ENCODE assay signal across 11 cellular contexts in the genomic region with DNA sequence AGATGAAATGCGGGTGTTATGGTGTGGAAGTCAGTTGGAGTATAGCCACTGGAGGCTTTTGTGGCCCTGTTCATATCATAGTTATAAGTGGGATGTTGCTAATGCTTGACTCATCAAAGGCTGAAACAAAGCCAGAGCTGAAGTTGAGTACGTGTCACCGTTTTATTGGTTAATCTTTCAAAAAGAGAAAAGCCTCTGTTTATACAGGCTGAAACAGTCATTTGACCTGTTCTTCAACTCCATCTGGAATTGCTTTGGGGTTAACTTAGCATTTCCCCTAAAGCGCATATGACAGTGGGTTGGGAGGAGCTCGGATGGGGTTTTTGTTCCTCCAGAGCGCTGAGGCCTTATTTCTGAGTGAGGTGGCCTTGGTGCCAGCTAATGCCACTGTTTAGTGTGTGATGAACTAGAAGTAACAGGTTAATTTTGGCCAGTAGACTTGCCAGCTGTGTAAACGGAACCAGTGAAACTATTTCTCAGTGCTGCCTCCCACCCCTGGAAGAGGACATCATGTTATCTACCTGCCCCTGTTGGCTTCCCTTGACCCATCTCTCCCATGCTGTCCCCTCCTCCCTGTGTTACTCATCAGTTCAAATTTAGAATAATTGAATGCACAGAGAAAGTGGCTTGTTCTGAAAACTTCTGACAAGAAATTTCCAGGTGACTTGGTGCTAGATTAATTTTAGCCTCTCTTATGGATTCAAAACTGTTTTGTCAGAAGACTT. TPM values are rescaled to one million over a fixed set of nuclear protein-coding genes. Genes with fewer than 3 reads are reported as not detected.
DNase-seq lines count a peak whose midpoint lies in the region; ATAC-seq and TF ChIP-seq lines count a peak whose summit lies in the region.
"Had no signal": no experiment of that assay in that cellular context is flagged by ENCODE, and none has a peak within 500 bp of the region (broad histone marks: within the 10 kb centered on the region; RNA-seq: fewer than 3 reads in every experiment).

No MANE protein-coding gene starts in this region.

- H3K27me3 Mint-ChIP-seq in natural killer cell (ENCODE audit: low read depth in 2 of 2): no peaks in the 10 kb centered on the region

- DNase-seq in DMS53 (lab: John Stamatoyannopoulos, UW) (peak; percentile 87), MG63 (peak; percentile 100), cardiac fibroblast (ENCODE audit: low read depth in 2 of 2) (peak; percentile 94 to 99), myocyte (ENCODE audit: low read depth) (peak; percentile 92), SK-N-DZ (ENCODE audit: low spot score) (no peak), Karpas-422 (no peak), natural killer cell (no peak), OCI-M2 (lab: John Stamatoyannopoulos, UW; ENCODE audit: unreplicated experiment) (no peak)
- DNase-seq: NCI-H1436; stimulated activated CD8-positive, alpha-beta memory T cell treated with anti-CD3 and anti-CD28 coated beads, Interleukin-4, amount 100 ng/mL, for 48 hours had no signal

- no peaks in the 10 kb centered on the region for H3K9me2 ChIP-seq in Karpas-422 (replicated peaks; ENCODE audit: insufficient read depth, low read length)

- no peak for ATAC-seq in natural killer cell

- H3K27ac Mint-ChIP-seq in natural killer cell: no peak overlapping the region

- H3K36me3 ChIP-seq in MG63: peaks cover 94% of the 10 kb centered on the region
- H3K36me3 ChIP-seq in Karpas-422 (ENCODE audit: insufficient read depth, low read length): peaks cover 90% of the 10 kb centered on the region

- peaks cover 37% of the 10 kb centered on the region for H3K36me3 Mint-ChIP-seq in natural killer cell

- H2AFZ ChIP-seq in Karpas-422 (ENCODE audit: low read length): no peak overlapping the region

- no peaks in the 10 kb centered on the region for H3K9me3 Mint-ChIP-seq in natural killer cell

- H3K9ac ChIP-seq in Karpas-422 (ENCODE audit: low read length): no peak overlapping the region

- H4K20me1 ChIP-seq in Karpas-422 (ENCODE audit: insufficient read depth, low read depth, low read length): no peaks in the 10 kb centered on the region

- H3K4me1 Mint-ChIP-seq in natural killer cell: peaks cover 28 to 32% of the 10 kb centered on the region in 2 donors

- no peak overlapping the region for H3K4me3 ChIP-seq in MG63
- H3K4me3 ChIP-seq in cardiac fibroblast (replicated peaks in 1 of 2; ENCODE audit: low read depth in 2 of 2, low read length in 2 of 2): no peak overlapping the region
- no peak overlapping the region for H3K4me3 ChIP-seq in Karpas-422 (ENCODE audit: low read length)
- H3K4me3 ChIP-seq: coronary artery had no signal

- no peak for TF ChIP-seq CTCF in cardiac fibroblast (IDR thresholded peaks at IDR 0.05; ENCODE audit: low read depth, low read length)
- TF ChIP-seq CTCF in natural killer cell (IDR thresholded peaks at IDR 0.05): no peak

- H3K4me2 ChIP-seq in Karpas-422 (ENCODE audit: low read depth, low read length, poor library complexity, severe bottlenecking): no peak overlapping the region

- H3K4me3 Mint-ChIP-seq in natural killer cell: no peak overlapping the region

- intact Hi-C loops in natural killer cell (cut with micrococcal nuclease): no loop called here

- H3K27ac ChIP-seq in Karpas-422 (ENCODE audit: low read length): no peak overlapping the region
- H3K27ac ChIP-seq: coronary artery had no signal

- peaks cover 27% of the 10 kb centered on the region for H3K4me1 ChIP-seq in Karpas-422 (ENCODE audit: low read length)

- H3K9me3 ChIP-seq in MG63 (peaks cover 32% of the 10 kb centered on the region), Karpas-422 (ENCODE audit: low read length) (no peaks in the 10 kb centered on the region)

- H3K27me3 ChIP-seq in MG63: no peaks in the 10 kb centered on the region
- H3K27me3 ChIP-seq in Karpas-422 (ENCODE audit: low read length): no peaks in the 10 kb centered on the region

- H3K79me2 ChIP-seq in Karpas-422 (ENCODE audit: low read length): peaks cover 74% of the 10 kb centered on the region

RNA-seq across cellular contexts. Expression of gene MTAP, which starts 34.2 kb away (rescaled TPM):
- 37.1 and 133 TPM in 2 replicates for total RNA-seq in MG63 (2014; rRNA removed; shearing (Covaris generic); ENCODE audit: low replicate concordance)
- total RNA-seq in myocyte (31.0 and 40.8 TPM in 2 replicates), natural killer cell (10 to 100 TPM; 19.4 to 20.7 (median 19.6) TPM)
- polyA plus RNA-seq in myocyte (2012): 16.3 TPM
- polyA plus RNA-seq in SK-N-DZ (2014; cell fraction: cytosol; rRNA removed): 14.9 and 20.7 TPM in 2 replicates
- polyA plus RNA-seq in SK-N-DZ (2014; cell fraction: nucleus; rRNA removed): 6.3 and 6.9 TPM in 2 replicates
- total RNA-seq in Karpas-422 (2014; rRNA removed; shearing (Covaris generic); ENCODE audit: low replicate concordance): 29.2 and 38.7 TPM in 2 replicates

Comparison
In these comparisons a context has a peak if more than half of its experiments do, and no peak if none do; other contexts are left out.
1. DNase-seq: peak in DMS53 (single experiment), MG63 (single experiment), cardiac fibroblast (2 of 2) and myocyte (single experiment); none in SK-N-DZ (single experiment), Karpas-422 (single experiment), natural killer cell (single experiment) and OCI-M2 (single experiment).